ENCODE assay signal across 8 cellular contexts in genomic region chr10:42866115-42866995, GRCh38.
DNase-seq lines count a peak whose midpoint lies in the region; ATAC-seq and TF ChIP-seq lines count a peak whose summit lies in the region.

No MANE protein-coding gene starts in this region.

- in situ Hi-C loops in mammary epithelial cell (cut with MboI; ENCODE audit: low sequenced_read_pairs in 2 of 2) = loop anchor here in 1 of 2 donors (25.0 kb wide), 1 partner anchor 246 kb away; no protein-coding TSS in a partner anchor

- H4K20me1 ChIP-seq in mammary epithelial cell (ENCODE audit: insufficient read depth, low read length) = no peaks in the 10 kb centered on the region

- 27% methylated on average over 87 of the region's 87 CpGs for WGBS in HUES64
- WGBS in mammary epithelial cell (ENCODE audit: low coverage, missing lambda C conversion rate) = 0% methylated on average over 7 of the region's 87 CpGs

- CTCF ChIA-PET in mammary epithelial cell (lab: Charles Lee; ENCODE audit: low non-redundant PET) = interaction anchor here (0.5 to 0.6 kb wide), 2 partner anchors 227 to 388 kb away, joined by 3 to 9 read pairs; no protein-coding TSS in a partner anchor

- H3K27ac ChIP-seq in HUES64 (ENCODE audit: low read depth, low read length) (no peak overlapping the region), mammary epithelial cell (ENCODE audit: insufficient read depth, low read depth, low read length) (no peak overlapping the region), iPS-20b (ENCODE audit: low read length) (no peak overlapping the region)

- peaks cover 22% of the 10 kb centered on the region for H3K27me3 ChIP-seq in HUES64 (ENCODE audit: insufficient read depth, low read length)
- no peaks in the 10 kb centered on the region for H3K27me3 ChIP-seq in mammary epithelial cell (ENCODE audit: insufficient read depth, low read length)
- H3K27me3 ChIP-seq in iPS-20b (ENCODE audit: insufficient read depth, low read length) = peaks cover 28% of the 10 kb centered on the region
- H3K27me3 ChIP-seq in skeletal muscle satellite cell (ENCODE audit: control insufficient read depth, insufficient read depth, low read length) = peaks cover 47% of the 10 kb centered on the region

- peak overlapping the region; percentile 82 for H2AFZ ChIP-seq in mammary epithelial cell (ENCODE audit: low read depth, low read length)

- TF ChIP-seq CTCF in AG09319 (IDR thresholded peaks at IDR 0.05; ENCODE audit: low read depth, low read length) (peak; percentile 66), mammary epithelial cell (conservative IDR thresholded peaks at IDR 0.05 in 1 of 2, IDR thresholded peaks at IDR 0.05 in 1 of 2; ENCODE audit: extremely low read depth in 1 of 2, insufficient read depth in 1 of 2, low read depth in 1 of 2, low read length in 2 of 2) (peak; percentile 43 to 78)

- peak overlapping the region; percentile 81 for H3K4me2 ChIP-seq in mammary epithelial cell (ENCODE audit: insufficient read depth, low read depth, low read length)
- peak overlapping the region; percentile 85 for H3K4me2 ChIP-seq in skeletal muscle satellite cell (ENCODE audit: low read length)

- no TSS peak for BruUV-seq in mammary epithelial cell (replicated peaks; lab: Mats Ljungman, UMichigan)

- dilution Hi-C loops in mammary epithelial cell (cut with HindIII; ENCODE audit: low sequenced_read_pairs) = no loop called here

- ATAC-seq in GM18505 (IDR thresholded peaks at IDR 0.05; ENCODE audit: unreplicated experiment) (peak; percentile 66), HG03520 (IDR thresholded peaks at IDR 0.05; ENCODE audit: unreplicated experiment) (no peak)

- no peak for TF ChIP-seq POLR2A in GM18505 (IDR thresholded peaks at IDR 0.05; ENCODE audit: borderline replicate concordance, extremely low read depth, insufficient read depth, insufficient read length)

- H3K79me2 ChIP-seq in mammary epithelial cell (ENCODE audit: insufficient read depth, low read length) = no peaks in the 10 kb centered on the region

- intact Hi-C loops in mammary epithelial cell (cut with micrococcal nuclease) = loop anchor here (1.0 to 2.0 kb wide), 4 partner anchors 160 to 482 kb away; no protein-coding TSS in a partner anchor

- H3K4me1 ChIP-seq in HUES64 (ENCODE audit: insufficient read depth, low read length) = 0 out of 2 replicates have a peak, but pooled peaks cover 4% of the 10 kb centered on the region
- H3K4me1 ChIP-seq in mammary epithelial cell (ENCODE audit: insufficient read depth, low read length) = peaks cover 10% of the 10 kb centered on the region
- peaks cover 4% of the 10 kb centered on the region; the same call in 1 of the 2 replicates for H3K4me1 ChIP-seq in iPS-20b (ENCODE audit: insufficient read depth, low read length)
- peaks cover 2% of the 10 kb centered on the region for H3K4me1 ChIP-seq in skeletal muscle satellite cell (ENCODE audit: control insufficient read depth, insufficient read depth, low read length)

- no peak overlapping the region for H3K9ac ChIP-seq in HUES64 (ENCODE audit: low read depth, low read length)
- H3K9ac ChIP-seq in mammary epithelial cell (ENCODE audit: insufficient read depth, low read length) = no peak overlapping the region
- H3K9ac ChIP-seq in iPS-20b (ENCODE audit: low read depth, low read length) = no peak overlapping the region
- no peak overlapping the region for H3K9ac ChIP-seq in skeletal muscle satellite cell (ENCODE audit: low read depth, low read length)

- DNase-seq in AG09319 (ENCODE audit: extremely low read depth, low read depth) (peak; percentile 32), SW 1271 (lab: John Stamatoyannopoulos, UW) (peak; percentile 10), mammary epithelial cell (peak; percentile 57)

- no peaks in the 10 kb centered on the region for H3K36me3 ChIP-seq in HUES64 (ENCODE audit: insufficient read depth, low read length)
- no peaks in the 10 kb centered on the region for H3K36me3 ChIP-seq in mammary epithelial cell (ENCODE audit: insufficient read depth, low read length)
- no peaks in the 10 kb centered on the region for H3K36me3 ChIP-seq in iPS-20b (ENCODE audit: insufficient read depth, low read depth, low read length)
- no peaks in the 10 kb centered on the region for H3K36me3 ChIP-seq in skeletal muscle satellite cell (ENCODE audit: insufficient read depth, low read length)

- peak overlapping the region; percentile 47 for H3K4me3 ChIP-seq in HUES64 (ENCODE audit: low read length)
- peak overlapping the region in 2 of 3 experiments; percentile 32 to 34 for H3K4me3 ChIP-seq in mammary epithelial cell (replicated peaks in 1 of 3; ENCODE audit: insufficient read depth in 1 of 3, low read depth in 2 of 3, low read length in 3 of 3)
- H3K4me3 ChIP-seq in iPS-20b (ENCODE audit: low read length) = peak overlapping the region; percentile 54; the same call in 1 of the 2 replicates
- H3K4me3 ChIP-seq in skeletal muscle satellite cell (ENCODE audit: low read length) = peak overlapping the region; percentile 61

- H3K9me3 ChIP-seq in HUES64 (ENCODE audit: insufficient read depth, low read depth, low read length) (no peaks in the 10 kb centered on the region), mammary epithelial cell (replicated peaks; ENCODE audit: insufficient read depth, low read length) (no peaks in the 10 kb centered on the region), iPS-20b (ENCODE audit: insufficient read depth, low read depth, low read length) (no peaks in the 10 kb centered on the region), skeletal muscle satellite cell (replicated peaks; ENCODE audit: low read length) (no peaks in the 10 kb centered on the region)
